29 cellular contexts compared by ENCODE assay signal in the genomic region with DNA sequence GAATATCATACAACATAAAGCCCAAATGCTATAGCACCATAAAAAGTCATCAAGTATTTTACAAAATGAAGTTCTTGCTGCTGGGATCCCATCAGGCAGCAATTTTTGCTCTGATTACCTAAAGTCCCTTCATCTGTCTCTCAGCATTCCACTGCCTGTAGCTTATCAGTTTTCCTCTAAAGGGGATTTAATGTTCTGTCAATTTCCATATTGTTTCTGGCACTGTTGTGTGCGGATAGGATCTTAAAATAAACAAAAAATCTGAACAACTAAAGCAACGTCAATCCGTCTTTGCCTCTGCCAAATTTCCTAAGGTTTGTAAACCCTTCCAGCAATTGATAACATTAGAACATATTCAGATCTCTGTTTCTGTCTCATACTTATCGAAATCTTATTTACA.
"Had no signal": no experiment of that assay in that cellular context is flagged by ENCODE, and none has a peak within 500 bp of the region (broad histone marks: within the 10 kb centered on the region; RNA-seq: fewer than 3 reads in every experiment).

No MANE protein-coding gene starts in this region.

- H3K9me3 ChIP-seq: adrenal gland, body of pancreas, breast epithelium had no signal

- H3K4me1 ChIP-seq: adrenal gland, body of pancreas, breast epithelium had no signal

- H3K4me3 ChIP-seq: adrenal gland, body of pancreas, breast epithelium had no signal

- H3K27me3 ChIP-seq: adrenal gland, body of pancreas, brain microvascular endothelial cell, breast epithelium had no signal

- DNase-seq: activated B cell treated with CpG ODN at 0.5 μM for 24 hours; activated CD4-positive, alpha-beta memory T cell treated with anti-CD3 and anti-CD28 coated beads for 36 hours; activated CD4-positive, alpha-beta T cell treated with anti-CD3 and anti-CD28 coated beads for 4 hours; activated CD4-positive, alpha-beta T cell treated with anti-CD3 and anti-CD28 coated beads, Interleukin-2, amount 10 ng/mL, durations not matched to agents 24 days and 14 days; activated CD4-positive, alpha-beta T cell treated with anti-CD3 and anti-CD28 coated beads, Interleukin-2, amount 50 U/mL, for 1 hour; activated CD4-positive, alpha-beta T cell treated with anti-CD3 and anti-CD28 coated beads, Interleukin-2, amount 50 U/mL, for 4 hours; activated CD4-positive, CD25-positive, alpha-beta regulatory T cell treated with anti-CD3 and anti-CD28 coated beads, Interleukin-2, amount 50 U/mL, for 72 hours; activated CD8-positive, alpha-beta memory T cell treated with anti-CD3 and anti-CD28 coated beads, Interleukin-2, amount 10 ng/mL, durations not matched to agents 7 days and 5 days; activated CD8-positive, alpha-beta memory T cell treated with anti-CD3 and anti-CD28 coated beads, Interleukin-2, amount 50 U/mL, for 48 hours; activated CD8-positive, alpha-beta T cell treated with anti-CD3 and anti-CD28 coated beads for 36 hours; activated effector memory CD4-positive, alpha-beta T cell treated with Interleukin-2 at 50 U/mL for 16 hours; activated gamma-delta T cell; activated naive CD4-positive, alpha-beta T cell treated with anti-CD3 and anti-CD28 coated beads, Interleukin-2, amount 10 ng/mL, durations not matched to agents 7 days and 5 days; activated naive CD4-positive, alpha-beta T cell treated with Interleukin-2 at 50 U/mL for 16 hours; activated naive CD8-positive, alpha-beta T cell treated with anti-CD3 and anti-CD28 coated beads, Interleukin-2, amount 10 ng/mL, durations not matched to agents 7 days and 5 days; activated naive CD8-positive, alpha-beta T cell treated with anti-CD3 and anti-CD28 coated beads, Interleukin-2, amount 50 U/mL, for 24 hours; activated T-cell treated with anti-CD3 and anti-CD28 coated beads, Interleukin-2, amount 50 U/mL, for 24 hours; activated T-cell treated with anti-CD3 and anti-CD28 coated beads, Interleukin-2, amount 50 U/mL, for 48 hours; adrenal gland; amniotic stem cell; aorta; body of pancreas; brain microvascular endothelial cell; central memory CD4-positive, alpha-beta T cell; SW 1271; T-helper 1 cell; T-helper 2 cell; T-helper 9 cell had no signal

- H3K36me3 ChIP-seq: adrenal gland, brain microvascular endothelial cell, breast epithelium had no signal

- ATAC-seq: activated CD8-positive, alpha-beta memory T cell treated with anti-CD3 and anti-CD28 coated beads, Interleukin-2, amount 10 ng/mL, durations not matched to agents 7 days and 5 days; activated CD8-positive, alpha-beta T cell treated with anti-CD3 and anti-CD28 coated beads for 36 hours; activated naive CD8-positive, alpha-beta T cell treated with anti-CD3 and anti-CD28 coated beads, Interleukin-2, amount 50 U/mL, for 24 hours; body of pancreas had no signal
